In genomic region chr6:90288404-90288803, GRCh38 we compare ENCODE assay signal across 14 cellular contexts. TPM values are rescaled to one million over a fixed set of nuclear protein-coding genes. Genes with fewer than 3 reads are reported as not detected.
DNase-seq lines count a peak whose midpoint lies in the region; ATAC-seq and TF ChIP-seq lines count a peak whose summit lies in the region.
"Had no signal": no experiment of that assay in that cellular context is flagged by ENCODE, and none has a peak within 500 bp of the region (broad histone marks: within the 10 kb centered on the region; RNA-seq: fewer than 3 reads in every experiment).

No MANE protein-coding gene starts in this region.

- peaks cover 35% of the 10 kb centered on the region for H3K4me1 ChIP-seq in PC-3 (ENCODE audit: insufficient read depth, low read length)
- H3K4me1 ChIP-seq in skeletal muscle tissue (ENCODE audit: control insufficient read depth in 3 of 3, insufficient read depth in 3 of 3, low read length in 3 of 3): peaks cover 34 to 48% (median 38%) of the 10 kb centered on the region in 3 donors

- H3K4me1 Mint-ChIP-seq in activated naive CD4-positive, alpha-beta T cell treated with anti-CD3 and anti-CD28 coated beads for 36 hours (ENCODE audit: low read depth): peaks cover 93% of the 10 kb centered on the region

- no peak for TF ChIP-seq CTCF in PC-3 (conservative IDR thresholded peaks at IDR 0.05; ENCODE audit: low read depth, low read length)

- H3K27ac Mint-ChIP-seq in activated naive CD4-positive, alpha-beta T cell treated with anti-CD3 and anti-CD28 coated beads for 36 hours: peak overlapping the region; percentile 97
- H3K27ac Mint-ChIP-seq: CD14-positive monocyte; dendritic cell treated with granulocyte-macrophage colony-stimulating factor and Interleukin-4, amounts not matched to agents 40 ng/mL and 50 ng/mL, for 4 days had no signal

- H3K9me3 ChIP-seq in PC-3 (ENCODE audit: low read length): no peaks in the 10 kb centered on the region
- H3K9me3 ChIP-seq in skeletal muscle tissue (ENCODE audit: control insufficient read depth in 3 of 3, low read length in 3 of 3): no peaks in the 10 kb centered on the region

- H3K79me2 ChIP-seq in PC-3 (ENCODE audit: low read length): no peaks in the 10 kb centered on the region

- no peak for TF ChIP-seq POLR2A in erythroblast (IDR thresholded peaks at IDR 0.05; ENCODE audit: low read length)

- peak; percentile 59 for DNase-seq in activated naive CD4-positive, alpha-beta T cell treated with anti-CD3 and anti-CD28 coated beads for 36 hours
- no peak for DNase-seq in activated naive CD4-positive, alpha-beta T cell treated with Interleukin-2 at 50 U/mL for 16 hours
- DNase-seq in PC-3 (peak; percentile 27), erythroblast (lab: John Stamatoyannopoulos, UW) (peak; percentile 3 to 12), HPDE6-E6E7 (ENCODE audit: extremely low spot score) (no peak), A172 (ENCODE audit: low spot score) (no peak)
- DNase-seq: GF-D8, NCI-H226, right cardiac atrium, Right ventricle myocardium superior had no signal

- no peaks in the 10 kb centered on the region for H4K20me1 ChIP-seq in PC-3 (ENCODE audit: low read length)

- BruUV-seq in PC-3 (replicated peaks; lab: Mats Ljungman, UMichigan): no TSS peak

- no peaks in the 10 kb centered on the region for H3K36me3 ChIP-seq in PC-3 (ENCODE audit: low read depth, low read length)
- no peaks in the 10 kb centered on the region for H3K36me3 ChIP-seq in skeletal muscle tissue (ENCODE audit: control insufficient read depth in 3 of 3, insufficient read depth in 3 of 3, low read length in 3 of 3)

- no peak overlapping the region for H3K4me3 ChIP-seq in PC-3 (ENCODE audit: low read length)
- no peak overlapping the region for H3K4me3 ChIP-seq in skeletal muscle tissue (ENCODE audit: low read length in 3 of 3)

- H3K27me3 ChIP-seq in PC-3 (ENCODE audit: low read length) (no peaks in the 10 kb centered on the region), skeletal muscle tissue (ENCODE audit: control insufficient read depth in 3 of 3, insufficient read depth in 3 of 3, low read length in 3 of 3) (no peaks in the 10 kb centered on the region)

- no peaks in the 10 kb centered on the region for H3K27me3 Mint-ChIP-seq in activated naive CD4-positive, alpha-beta T cell treated with anti-CD3 and anti-CD28 coated beads for 36 hours (ENCODE audit: low read depth)

- H3K36me3 Mint-ChIP-seq in activated naive CD4-positive, alpha-beta T cell treated with anti-CD3 and anti-CD28 coated beads for 36 hours (ENCODE audit: low read depth): peaks cover 45% of the 10 kb centered on the region
- H3K36me3 Mint-ChIP-seq: CD14-positive monocyte had no signal

- H3K9me2 ChIP-seq in PC-3 (replicated peaks; ENCODE audit: low read length): no peaks in the 10 kb centered on the region

- POLR2A ChIA-PET in PC-3 (lab: Charles Lee; ENCODE audit: unreplicated experiment): no interaction called here

- no peak overlapping the region for H3K4me2 ChIP-seq in PC-3 (ENCODE audit: low read length)

- H3K27ac ChIP-seq in PC-3 (ENCODE audit: low read length) (no peak overlapping the region), skeletal muscle tissue (ENCODE audit: low read depth, low read length) (peak overlapping the region; percentile 44)

- H3K9ac ChIP-seq in PC-3 (ENCODE audit: low read length): no peak overlapping the region
- H3K9ac ChIP-seq in skeletal muscle tissue (ENCODE audit: low read depth in 1 of 3, low read length in 3 of 3): no peak overlapping the region

- H3F3A ChIP-seq in PC-3 (ENCODE audit: low read length, unreplicated experiment): peaks cover 8% of the 10 kb centered on the region

- no peaks in the 10 kb centered on the region for H3K9me3 Mint-ChIP-seq in activated naive CD4-positive, alpha-beta T cell treated with anti-CD3 and anti-CD28 coated beads for 36 hours
- H3K9me3 Mint-ChIP-seq: dendritic cell treated with granulocyte-macrophage colony-stimulating factor and Interleukin-4, amounts not matched to agents 40 ng/mL and 50 ng/mL, for 4 days had no signal

- intact Hi-C loops in activated naive CD4-positive, alpha-beta T cell treated with anti-CD3 and anti-CD28 coated beads for 36 hours (cut with micrococcal nuclease): loop anchor here (5.0 to 10.0 kb wide), 5 partner anchors 284 to 1204 kb away; partner anchors contain the start of genes MAP3K7, PNRC1 and RRAGD
- intact Hi-C loops in PC-3 (cut with micrococcal nuclease): loop anchor here (5.0 to 10.0 kb wide), 2 partner anchors 119 to 204 kb away; no protein-coding TSS in a partner anchor

- no peak overlapping the region for H2AFZ ChIP-seq in PC-3 (ENCODE audit: low read length)

- CTCF ChIA-PET in activated naive CD4-positive, alpha-beta T cell treated with anti-CD3 and anti-CD28 coated beads for 36 hours (lab: Charles Lee): interaction anchor here (0.7 to 10.7 kb wide), 13 partner anchors 10 to 188 kb away, joined by 3 to 176 read pairs (median 6); no protein-coding TSS in a partner anchor
- CTCF ChIA-PET in PC-3 (lab: Charles Lee): no interaction called here

- no peak for ATAC-seq in PC-3
- ATAC-seq in GM21526 (IDR thresholded peaks at IDR 0.05; ENCODE audit: low FRiP score, unreplicated experiment): no peak
- ATAC-seq: right cardiac atrium had no signal

- H3K4me3 Mint-ChIP-seq in activated naive CD4-positive, alpha-beta T cell treated with anti-CD3 and anti-CD28 coated beads for 36 hours: peak overlapping the region; percentile 42
- H3K4me3 Mint-ChIP-seq: CD14-positive monocyte; dendritic cell treated with granulocyte-macrophage colony-stimulating factor and Interleukin-4, amounts not matched to agents 40 ng/mL and 50 ng/mL, for 4 days had no signal

RNA-seq across cellular contexts. Expression of gene BACH2, which starts 8.2 kb away (rescaled TPM):
- 10 to 100 TPM; 75.1 to 77.9 TPM for total RNA-seq in activated naive CD4-positive, alpha-beta T cell treated with anti-CD3 and anti-CD28 coated beads for 36 hours
- 4.8 and 7.0 TPM in 2 replicates for total RNA-seq in PC-3 (2014; rRNA removed)
- 3.7 TPM for total RNA-seq in skeletal muscle tissue
- 0.03 and 0.65 TPM in 2 replicates for total RNA-seq in A172 (2014; rRNA removed; shearing (Covaris generic))

Comparison
In these comparisons a context has a peak if more than half of its experiments do, and no peak if none do; other contexts are left out.
1. DNase-seq: peak in activated naive CD4-positive, alpha-beta T cell treated with anti-CD3 and anti-CD28 coated beads for 36 hours (single experiment), PC-3 (single experiment) and erythroblast (2 of 2); none in activated naive CD4-positive, alpha-beta T cell treated with Interleukin-2 at 50 U/mL for 16 hours (single experiment), HPDE6-E6E7 (single experiment) and A172 (single experiment).